Comparison of ENCODE assay signal across 8 cellular contexts in genomic region chr6:111487656-111488055, GRCh38. TPM values are rescaled to one million over a fixed set of nuclear protein-coding genes. Genes with fewer than 3 reads are reported as not detected.
DNase-seq lines count a peak whose midpoint lies in the region; ATAC-seq and TF ChIP-seq lines count a peak whose summit lies in the region.

No MANE protein-coding gene starts in this region.

- 73 to 84% (median 79%) methylated on average over 1 of the region's 1 CpG for WGBS in stomach, 5 donors

- peaks cover 37% of the 10 kb centered on the region for H3K4me1 Mint-ChIP-seq in activated naive CD4-positive, alpha-beta T cell treated with anti-CD3 and anti-CD28 coated beads for 36 hours (ENCODE audit: low read depth)

- no peaks in the 10 kb centered on the region for H3K27me3 ChIP-seq in stomach

- peak; percentile 11 for DNase-seq in activated naive CD4-positive, alpha-beta T cell treated with anti-CD3 and anti-CD28 coated beads for 36 hours
- no peak for DNase-seq in activated naive CD4-positive, alpha-beta T cell treated with Interleukin-2 at 50 U/mL for 16 hours
- DNase-seq in amniotic epithelial cell (ENCODE audit: low read depth) (peak; percentile 92), stomach (no peak), Right ventricle myocardium superior (no peak), GM19238 (ENCODE audit: insufficient read length, low spot score) (no peak), substantia nigra (lab: John Stamatoyannopoulos, UW) (no peak)

- TF ChIP-seq POLR2A in stomach (IDR thresholded peaks at IDR 0.05), result no peak

- CTCF ChIA-PET in activated naive CD4-positive, alpha-beta T cell treated with anti-CD3 and anti-CD28 coated beads for 36 hours (lab: Charles Lee), result interaction anchor here (0.6 to 0.9 kb wide), 3 partner anchors 9 to 377 kb away, joined by 3 to 4 read pairs (median 3); partner anchors contain the start of gene TRAF3IP2

- no peaks in the 10 kb centered on the region for H3K27me3 Mint-ChIP-seq in activated naive CD4-positive, alpha-beta T cell treated with anti-CD3 and anti-CD28 coated beads for 36 hours (ENCODE audit: low read depth)

- no peak for TF ChIP-seq EP300 in stomach (IDR thresholded peaks at IDR 0.05)

- H3K27ac ChIP-seq in stomach, result peak overlapping the region in 3 of 5 donors; percentile 26 to 100 (median 31)
- no peak overlapping the region for H3K27ac ChIP-seq in substantia nigra (ENCODE audit: low read depth, low read length, poor library complexity, severe bottlenecking)

- peak overlapping the region; percentile 35 for H3K4me3 Mint-ChIP-seq in activated naive CD4-positive, alpha-beta T cell treated with anti-CD3 and anti-CD28 coated beads for 36 hours

- no peak for TF ChIP-seq CTCF in stomach (IDR thresholded peaks at IDR 0.05)

- no peaks in the 10 kb centered on the region for H3K9me3 Mint-ChIP-seq in activated naive CD4-positive, alpha-beta T cell treated with anti-CD3 and anti-CD28 coated beads for 36 hours

- H3K9me3 ChIP-seq in stomach, result no peaks in the 10 kb centered on the region

- intact Hi-C loops in activated naive CD4-positive, alpha-beta T cell treated with anti-CD3 and anti-CD28 coated beads for 36 hours (cut with micrococcal nuclease), result loop anchor here (1.0 to 10.0 kb wide), 3 partner anchors 46 to 486 kb away; no protein-coding TSS in a partner anchor
- intact Hi-C loops in stomach (cut with DNase I; ENCODE audit: low total_unique reads) (no loop called here), Right ventricle myocardium superior (cut with DNase I) (loop anchor here (10.0 kb wide), 1 partner anchor 123 kb away; no protein-coding TSS in a partner anchor)

- H3K4me1 ChIP-seq in stomach, result peaks cover 5 to 41% (median 22%) of the 10 kb centered on the region in 4 donors

- peaks cover 0 to 9% (median 3%) of the 10 kb centered on the region in 4 donors for H3K36me3 ChIP-seq in stomach

- H3K36me3 Mint-ChIP-seq in activated naive CD4-positive, alpha-beta T cell treated with anti-CD3 and anti-CD28 coated beads for 36 hours (ENCODE audit: low read depth), result peaks cover 22% of the 10 kb centered on the region

- peak overlapping the region; percentile 91 for H3K27ac Mint-ChIP-seq in activated naive CD4-positive, alpha-beta T cell treated with anti-CD3 and anti-CD28 coated beads for 36 hours

- H3K4me3 ChIP-seq in stomach, result no peak overlapping the region

- ATAC-seq in HG03469 (IDR thresholded peaks at IDR 0.05; ENCODE audit: unreplicated experiment), result peak; percentile 29
- ATAC-seq in Right ventricle myocardium superior (ENCODE audit: poor library complexity), result no peak

RNA-seq across cellular contexts. Expression of gene REV3L, which starts 4.6 kb away (rescaled TPM):
- total RNA-seq in activated naive CD4-positive, alpha-beta T cell treated with anti-CD3 and anti-CD28 coated beads for 36 hours, result 10 to 100 TPM; 11.9 to 16.0 TPM
- total RNA-seq in stomach (100 to 1,000 TPM in 3 of 5 donors, 10 to 100 TPM in 2; 11.9 to 170 (median 103) TPM), Right ventricle myocardium superior (9.1 TPM)
- 10 to 100 TPM in 1 of 3 donors, 1 to 10 TPM in 2; 9.0 to 14.4 (median 9.4) TPM for polyA plus RNA-seq in stomach

Comparison
In these comparisons a context has a peak if more than half of its experiments do, and no peak if none do; other contexts are left out.
1. DNase-seq: peak in activated naive CD4-positive, alpha-beta T cell treated with anti-CD3 and anti-CD28 coated beads for 36 hours (single experiment) and amniotic epithelial cell (single experiment); none in activated naive CD4-positive, alpha-beta T cell treated with Interleukin-2 at 50 U/mL for 16 hours (single experiment), stomach (single experiment), Right ventricle myocardium superior (single experiment), GM19238 (single experiment) and substantia nigra (0 of 49).